ENCODE assay signal across 8 cellular contexts in genomic region chr19:46659151-46660007, GRCh38.
DNase-seq lines count a peak whose midpoint lies in the region.

No MANE protein-coding gene starts in this region.

- H3K4me3 ChIP-seq in ACC112 (ENCODE audit: low read depth, low read length) (peak overlapping the region; percentile 77), adipocyte (ENCODE audit: low read length) (peak overlapping the region; percentile 85), subcutaneous abdominal adipose tissue (ENCODE audit: low read depth in 1 of 5, low read length in 5 of 5) (peak overlapping the region; percentile 22 to 74 (median 48))

- H3K9me3 ChIP-seq in adipocyte (ENCODE audit: control insufficient read depth, low read length), result no peaks in the 10 kb centered on the region
- no peaks in the 10 kb centered on the region for H3K9me3 ChIP-seq in subcutaneous abdominal adipose tissue (ENCODE audit: control insufficient read depth in 5 of 5, low read length in 5 of 5)

- H3K9ac ChIP-seq in adipocyte (ENCODE audit: low read length), result peak overlapping the region; percentile 79
- H3K9ac ChIP-seq in subcutaneous abdominal adipose tissue (ENCODE audit: low read length in 5 of 5), result peak overlapping the region in 1 of 5 donors; percentile 51

- H3K36me3 ChIP-seq in ACC112 (ENCODE audit: insufficient read depth, low read length) (no peaks in the 10 kb centered on the region), adipocyte (ENCODE audit: control insufficient read depth, insufficient read depth, low read length, severe bottlenecking) (no peaks in the 10 kb centered on the region), subcutaneous abdominal adipose tissue (ENCODE audit: control insufficient read depth in 5 of 5, insufficient read depth in 5 of 5, low read length in 5 of 5) (no peaks in the 10 kb centered on the region)

- H3K27me3 ChIP-seq in ACC112 (ENCODE audit: insufficient read depth, low read length) (0 out of 2 replicates have a peak, but pooled peaks cover 9% of the 10 kb centered on the region), adipocyte (replicated peaks; ENCODE audit: control insufficient read depth, insufficient read depth, low read length) (peaks cover 4% of the 10 kb centered on the region), subcutaneous abdominal adipose tissue (ENCODE audit: control insufficient read depth in 5 of 5, insufficient read depth in 4 of 5, low read length in 5 of 5) (peaks cover 13 to 22% (median 19%) of the 10 kb centered on the region in 5 donors)

- DNase-seq in HCEC 1CT, result peak; percentile 16
- peak; percentile 51 for DNase-seq in adipocyte (ENCODE audit: low read depth)
- DNase-seq in iris pigment epithelial cell (ENCODE audit: low read depth), result peak; percentile 10
- no peak for DNase-seq in OCI-M2 (lab: John Stamatoyannopoulos, UW; ENCODE audit: unreplicated experiment)
- no peak for DNase-seq in NCI-H2107 treated with DMSO at 0.1 percent for 48 hours (lab: John Stamatoyannopoulos, UW; ENCODE audit: unreplicated experiment)
- DNase-seq in DMS79 (lab: John Stamatoyannopoulos, UW), result no peak

- H2AFZ ChIP-seq in ACC112 (ENCODE audit: low read length, unreplicated experiment), result no peak overlapping the region

- H3K79me2 ChIP-seq in ACC112 (ENCODE audit: control insufficient read depth, insufficient read depth, low read length, unreplicated experiment), result no peaks in the 10 kb centered on the region

- H3K27ac ChIP-seq in ACC112 (ENCODE audit: low read depth, low read length) (no peak overlapping the region), subcutaneous abdominal adipose tissue (ENCODE audit: low read depth, low read length) (no peak overlapping the region)

- H3K4me1 ChIP-seq in ACC112 (ENCODE audit: control insufficient read depth, insufficient read depth, low read length, unreplicated experiment) (peaks cover 4% of the 10 kb centered on the region), adipocyte (ENCODE audit: control insufficient read depth, insufficient read depth, low read length) (peaks cover 27% of the 10 kb centered on the region), subcutaneous abdominal adipose tissue (ENCODE audit: control insufficient read depth in 5 of 5, insufficient read depth in 5 of 5, low read length in 5 of 5) (peaks cover 0 to 26% (median 24%) of the 10 kb centered on the region in 5 donors)

Comparison
In these comparisons a context has a peak if more than half of its experiments do, and no peak if none do; other contexts are left out.
1. DNase-seq: peak in HCEC 1CT (single experiment), adipocyte (single experiment) and iris pigment epithelial cell (single experiment); none in OCI-M2 (single experiment), NCI-H2107 treated with DMSO at 0.1 percent for 48 hours (single experiment) and DMS79 (single experiment).
2. Peak in every context shown above with its lines, with median percentiles within 50 percentile points of each other: H3K4me3 ChIP-seq.